15 cellular contexts compared by ENCODE assay signal in genomic region chr17:76331083-76331482, GRCh38. TPM values are rescaled to one million over a fixed set of nuclear protein-coding genes. Genes with fewer than 3 reads are reported as not detected.
DNase-seq lines count a peak whose midpoint lies in the region; ATAC-seq and TF ChIP-seq lines count a peak whose summit lies in the region.
"Had no signal": no experiment of that assay in that cellular context is flagged by ENCODE, and none has a peak within 500 bp of the region (broad histone marks: within the 10 kb centered on the region; RNA-seq: fewer than 3 reads in every experiment).

No MANE protein-coding gene starts in this region.

- no peaks in the 10 kb centered on the region for H3K36me3 ChIP-seq in mucosa of descending colon (ENCODE audit: low read depth)

- peaks cover 46% of the 10 kb centered on the region for H3K36me3 Mint-ChIP-seq in activated T-helper 17 cell treated with anti-CD3 and anti-CD28 coated beads, Interleukin-2, amount 50 U/mL, for 72 hours (ENCODE audit: low read depth)

- H3K4me1 Mint-ChIP-seq in activated T-helper 17 cell treated with anti-CD3 and anti-CD28 coated beads, Interleukin-2, amount 50 U/mL, for 72 hours: no peaks in the 10 kb centered on the region
- H3K4me1 Mint-ChIP-seq: B cell had no signal

- H3K27ac Mint-ChIP-seq in activated T-helper 17 cell treated with anti-CD3 and anti-CD28 coated beads, Interleukin-2, amount 50 U/mL, for 72 hours: peak overlapping the region; percentile 52
- H3K27ac Mint-ChIP-seq: B cell; CD8-positive, alpha-beta T cell had no signal

- H3K4me3 ChIP-seq in mucosa of descending colon: no peak overlapping the region
- H3K4me3 ChIP-seq: GM23248 had no signal

- no peaks in the 10 kb centered on the region for H3K9me3 ChIP-seq in mucosa of descending colon

- H3K4me1 ChIP-seq in mucosa of descending colon (ENCODE audit: low read depth): no peaks in the 10 kb centered on the region

- no peak overlapping the region for H3K4me3 Mint-ChIP-seq in activated T-helper 17 cell treated with anti-CD3 and anti-CD28 coated beads, Interleukin-2, amount 50 U/mL, for 72 hours
- H3K4me3 Mint-ChIP-seq: B cell; CD8-positive, alpha-beta T cell had no signal

- no peaks in the 10 kb centered on the region for H3K9me3 Mint-ChIP-seq in activated T-helper 17 cell treated with anti-CD3 and anti-CD28 coated beads, Interleukin-2, amount 50 U/mL, for 72 hours
- H3K9me3 Mint-ChIP-seq: CD8-positive, alpha-beta T cell had no signal

- intact Hi-C loops in mucosa of descending colon (cut with DNase I, micrococcal nuclease): no loop called here
- intact Hi-C loops in Right ventricle myocardium inferior (cut with DNase I): no loop called here

- TF ChIP-seq CTCF in 22Rv1 (IDR thresholded peaks at IDR 0.05): no peak
- TF ChIP-seq CTCF in mucosa of descending colon (IDR thresholded peaks at IDR 0.05): no peak

- no peak for ATAC-seq in activated T-helper 17 cell treated with anti-CD3 and anti-CD28 coated beads, Interleukin-2, amount 50 U/mL, for 72 hours (replicated peaks)
- ATAC-seq in mucosa of descending colon (peak; percentile 82), Right ventricle myocardium inferior (no peak), HG03280 (IDR thresholded peaks at IDR 0.05; ENCODE audit: unreplicated experiment) (no peak)
- ATAC-seq: CD8-positive, alpha-beta T cell; HCT116 had no signal

- H3K27ac ChIP-seq in 22Rv1: peak overlapping the region; percentile 55
- H3K27ac ChIP-seq: C4-2B, GM23248 had no signal

- H3K27me3 Mint-ChIP-seq in activated T-helper 17 cell treated with anti-CD3 and anti-CD28 coated beads, Interleukin-2, amount 50 U/mL, for 72 hours: no peaks in the 10 kb centered on the region
- H3K27me3 Mint-ChIP-seq: B cell had no signal

- peak; percentile 73 for DNase-seq in HT-29 (ENCODE audit: low spot score)
- DNase-seq in mucosa of descending colon: peak in 1 of 3 donors; percentile 57
- no peak for DNase-seq in Right ventricle myocardium inferior (ENCODE audit: missing footprints)
- DNase-seq in activated CD8-positive, alpha-beta memory T cell treated with anti-CD3 and anti-CD28 coated beads for 24 hours: no peak
- DNase-seq: ACHN; CD8-positive, alpha-beta T cell; COR-L47; GM23248; IMR-90 had no signal

RNA-seq across cellular contexts. Expression of gene PRPSAP1, which starts 22.6 kb away (rescaled TPM):
- 31.7 and 35.5 TPM in 2 replicates for total RNA-seq in HT-29 (2014; rRNA removed; shearing (Covaris generic))
- total RNA-seq in activated T-helper 17 cell treated with anti-CD3 and anti-CD28 coated beads, Interleukin-2, amount 50 U/mL, for 72 hours: 10 to 100 TPM; 24.5 to 29.7 TPM
- total RNA-seq in mucosa of descending colon (10 to 100 TPM; 45.3 to 63.0 (median 61.4) TPM), Right ventricle myocardium inferior (35.9 TPM)

RNA-seq across cellular contexts. Expression of gene QRICH2, which starts 23.0 kb away (rescaled TPM):
- 0.05 and 0.18 TPM in 2 replicates for total RNA-seq in HT-29 (2014; rRNA removed; shearing (Covaris generic))
- 1 to 10 TPM in 1 of 2 donors, under 1 TPM in 1; 0.85 to 2.1 TPM for total RNA-seq in activated T-helper 17 cell treated with anti-CD3 and anti-CD28 coated beads, Interleukin-2, amount 50 U/mL, for 72 hours
- total RNA-seq in mucosa of descending colon (1 to 10 TPM; 1.6 to 4.7 (median 3.2) TPM), Right ventricle myocardium inferior (3.6 TPM)

RNA-seq across cellular contexts. Expression of gene SPHK1, which starts 53.3 kb away (rescaled TPM):
- 2.7 and 4.4 TPM in 2 replicates for total RNA-seq in HT-29 (2014; rRNA removed; shearing (Covaris generic))
- 10 to 100 TPM; 10.5 to 12.4 TPM for total RNA-seq in activated T-helper 17 cell treated with anti-CD3 and anti-CD28 coated beads, Interleukin-2, amount 50 U/mL, for 72 hours
- total RNA-seq in mucosa of descending colon: 1 to 10 TPM; 1.2 to 5.7 (median 3.3) TPM
- 2.7 TPM for total RNA-seq in Right ventricle myocardium inferior
